Comparison of ENCODE assay signal across 8 cellular contexts in the genomic region with DNA sequence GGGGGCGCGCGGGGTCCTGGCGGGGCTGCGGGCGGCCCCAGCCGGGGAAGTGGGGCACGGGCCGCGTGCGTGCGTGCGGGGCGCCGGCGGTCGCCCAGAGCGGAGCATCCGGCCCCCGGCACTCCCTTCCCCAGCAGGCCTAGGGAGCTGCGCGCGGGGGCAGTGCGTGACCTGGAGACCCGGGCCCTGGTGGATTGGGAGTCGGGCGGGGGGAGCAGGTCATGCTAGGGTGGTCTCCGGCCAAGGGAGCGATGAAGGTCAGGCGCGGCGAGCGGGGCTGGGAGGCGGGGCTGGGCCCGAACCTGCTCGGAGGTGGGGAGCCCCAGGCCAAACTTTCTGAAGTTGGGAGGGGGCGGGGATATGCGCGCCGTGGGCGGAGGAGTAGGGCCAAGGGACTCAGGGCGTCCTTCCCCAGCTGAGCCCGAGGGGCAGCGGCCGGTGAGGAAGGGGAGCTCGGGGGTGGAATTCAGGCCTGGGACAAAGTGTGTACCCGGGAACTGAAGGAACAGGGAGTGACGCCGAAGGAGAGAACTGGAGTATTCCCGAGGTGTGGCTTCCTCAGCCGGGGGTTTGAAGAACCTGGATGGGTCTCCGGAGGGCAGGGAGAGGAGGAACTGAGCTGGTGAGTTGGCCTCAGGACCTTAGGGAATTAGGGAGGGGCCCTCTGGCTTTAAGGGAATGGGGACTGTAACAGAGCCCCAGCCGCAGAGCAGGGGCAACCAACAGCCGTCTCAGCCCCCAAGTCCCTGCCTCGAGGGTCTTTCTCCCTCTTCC. TPM values are rescaled to one million over a fixed set of nuclear protein-coding genes. Genes with fewer than 3 reads are reported as not detected.
DNase-seq lines count a peak whose midpoint lies in the region; ATAC-seq and TF ChIP-seq lines count a peak whose summit lies in the region.

No MANE protein-coding gene starts in this region.

- H3K4me1 ChIP-seq in OCI-LY1 (ENCODE audit: insufficient read depth, low read length, severe bottlenecking) (peaks cover 17% of the 10 kb centered on the region), iPS DF 6.9 (ENCODE audit: control insufficient read depth, insufficient read depth, low read length) (peaks cover 4% of the 10 kb centered on the region), skeletal muscle tissue (ENCODE audit: control insufficient read depth in 3 of 3, insufficient read depth in 3 of 3, low read length in 3 of 3) (peaks cover 18 to 26% (median 20%) of the 10 kb centered on the region in 3 donors)

- H3K27ac ChIP-seq in OCI-LY1 (ENCODE audit: low read depth, low read length, poor library complexity, severe bottlenecking) (no peak overlapping the region), iPS DF 6.9 (ENCODE audit: low read length) (no peak overlapping the region), skeletal muscle tissue (ENCODE audit: low read depth, low read length) (no peak overlapping the region)

- no peak overlapping the region for H2AFZ ChIP-seq in OCI-LY1 (ENCODE audit: low read length)

- H3K4me1 Mint-ChIP-seq in activated naive CD8-positive, alpha-beta T cell treated with anti-CD3 and anti-CD28 coated beads, Interleukin-2, amount 10 ng/mL, durations not matched to agents 7 days and 5 days = peaks cover 25% of the 10 kb centered on the region

- H3K9me3 Mint-ChIP-seq in activated naive CD8-positive, alpha-beta T cell treated with anti-CD3 and anti-CD28 coated beads, Interleukin-2, amount 10 ng/mL, durations not matched to agents 7 days and 5 days = no peaks in the 10 kb centered on the region

- POLR2A ChIA-PET in activated naive CD8-positive, alpha-beta T cell treated with anti-CD3 and anti-CD28 coated beads, Interleukin-2, amount 10 ng/mL, durations not matched to agents 7 days and 5 days (lab: Charles Lee) = interaction anchor here (0.6 to 3.1 kb wide), 8 partner anchors 12 to 314 kb away, joined by 3 to 24 read pairs (median 4); a partner anchor contains a TSS

- peak overlapping the region; percentile 89 for H3K4me3 Mint-ChIP-seq in activated naive CD8-positive, alpha-beta T cell treated with anti-CD3 and anti-CD28 coated beads, Interleukin-2, amount 10 ng/mL, durations not matched to agents 7 days and 5 days

- WGBS in iPS DF 6.9 (ENCODE audit: insufficient coverage, insufficient read length) = no CpG with 5 or more reads among the region's 55 CpGs

- H3K4me2 ChIP-seq in OCI-LY1 (ENCODE audit: low read length) = peak overlapping the region; percentile 90

- no peaks in the 10 kb centered on the region; the same call in 1 of the 2 replicates for H3F3A ChIP-seq in OCI-LY1 (ENCODE audit: insufficient read depth, low read length)

- peaks cover 3% of the 10 kb centered on the region for H3K36me3 Mint-ChIP-seq in activated naive CD8-positive, alpha-beta T cell treated with anti-CD3 and anti-CD28 coated beads, Interleukin-2, amount 10 ng/mL, durations not matched to agents 7 days and 5 days

- H3K9me3 ChIP-seq in OCI-LY1 (ENCODE audit: low read length) (no peaks in the 10 kb centered on the region), iPS DF 6.9 (ENCODE audit: control insufficient read depth, insufficient read depth, low read length) (no peaks in the 10 kb centered on the region), skeletal muscle tissue (ENCODE audit: control insufficient read depth in 3 of 3, low read length in 3 of 3) (no peaks in the 10 kb centered on the region)

- H3K9ac ChIP-seq in OCI-LY1 (ENCODE audit: low read length) (peak overlapping the region; percentile 84), skeletal muscle tissue (ENCODE audit: low read depth in 1 of 3, low read length in 3 of 3) (peak overlapping the region; percentile 79 to 89 (median 84))

- TF ChIP-seq CTCF in OCI-LY1 (IDR thresholded peaks at IDR 0.05; ENCODE audit: low read length) = no peak

- DNase-seq in NCI-H2227 (lab: John Stamatoyannopoulos, UW; ENCODE audit: unreplicated experiment) = peak; percentile 68
- no peak for DNase-seq in NCI-H2227 treated with DMSO at 0.1 percent for 48 hours (lab: John Stamatoyannopoulos, UW)
- DNase-seq in activated naive CD8-positive, alpha-beta T cell treated with anti-CD3 and anti-CD28 coated beads, Interleukin-2, amount 10 ng/mL, durations not matched to agents 7 days and 5 days = no peak
- no peak for DNase-seq in iPS DF 6.9 (ENCODE audit: low read depth, low spot score)
- DNase-seq in SK-N-DZ (ENCODE audit: low spot score) = no peak

- no peaks in the 10 kb centered on the region for H3K9me2 ChIP-seq in OCI-LY1 (ENCODE audit: low read depth, low read length)

- H3K27me3 Mint-ChIP-seq in activated naive CD8-positive, alpha-beta T cell treated with anti-CD3 and anti-CD28 coated beads, Interleukin-2, amount 10 ng/mL, durations not matched to agents 7 days and 5 days = no peaks in the 10 kb centered on the region

- H3K27me3 ChIP-seq in OCI-LY1 (ENCODE audit: insufficient read depth, low read length) (no peaks in the 10 kb centered on the region; the same call in 1 of the 2 replicates), iPS DF 6.9 (ENCODE audit: control insufficient read depth, insufficient read depth, low read length) (no peaks in the 10 kb centered on the region), skeletal muscle tissue (ENCODE audit: control insufficient read depth in 3 of 3, insufficient read depth in 3 of 3, low read length in 3 of 3) (peaks cover 0 to 3% (median 0%) of the 10 kb centered on the region in 3 donors)

- peak overlapping the region; percentile 90 for H3K27ac Mint-ChIP-seq in activated naive CD8-positive, alpha-beta T cell treated with anti-CD3 and anti-CD28 coated beads, Interleukin-2, amount 10 ng/mL, durations not matched to agents 7 days and 5 days

- H3K79me2 ChIP-seq in OCI-LY1 (ENCODE audit: insufficient read depth, low read length) = no peaks in the 10 kb centered on the region

- H3K4me3 ChIP-seq in OCI-LY1 (ENCODE audit: low read depth, low read length, poor library complexity, severe bottlenecking) = peak overlapping the region; percentile 82
- H3K4me3 ChIP-seq in iPS DF 6.9 (ENCODE audit: low read length) = peak overlapping the region; percentile 93
- peak overlapping the region; percentile 79 to 84 (median 84) for H3K4me3 ChIP-seq in skeletal muscle tissue (ENCODE audit: low read length in 3 of 3)

- ATAC-seq in HG02610 (IDR thresholded peaks at IDR 0.05; ENCODE audit: unreplicated experiment) = peak; percentile 55
- ATAC-seq in activated naive CD8-positive, alpha-beta T cell treated with anti-CD3 and anti-CD28 coated beads, Interleukin-2, amount 10 ng/mL, durations not matched to agents 7 days and 5 days (ENCODE audit: low read depth) = peak; percentile 71

- H3K36me3 ChIP-seq in OCI-LY1 (ENCODE audit: insufficient read depth, low read length) (no peaks in the 10 kb centered on the region), iPS DF 6.9 (ENCODE audit: control insufficient read depth, insufficient read depth, low read length) (no peaks in the 10 kb centered on the region), skeletal muscle tissue (ENCODE audit: control insufficient read depth in 3 of 3, insufficient read depth in 3 of 3, low read length in 3 of 3) (no peaks in the 10 kb centered on the region)

- no peaks in the 10 kb centered on the region for H4K20me1 ChIP-seq in OCI-LY1 (ENCODE audit: insufficient read depth, low read length)

RNA-seq across cellular contexts. Expression of a gene that starts 0.6 kb away (rescaled TPM):
- 10 to 100 TPM; 29.0 to 31.9 TPM for total RNA-seq in activated naive CD8-positive, alpha-beta T cell treated with anti-CD3 and anti-CD28 coated beads, Interleukin-2, amount 10 ng/mL, durations not matched to agents 7 days and 5 days
- total RNA-seq in skeletal muscle tissue = 24.0 TPM
- 10.6 and 14.3 TPM in 2 replicates for polyA plus RNA-seq in SK-N-DZ (2014; cell fraction: cytosol; rRNA removed)
- 24.7 and 25.6 TPM in 2 replicates for polyA plus RNA-seq in SK-N-DZ (2014; cell fraction: nucleus; rRNA removed)

RNA-seq across cellular contexts. Expression of a gene that starts 26.5 kb away (rescaled TPM):
- 10 to 100 TPM; 49.6 to 51.0 TPM for total RNA-seq in activated naive CD8-positive, alpha-beta T cell treated with anti-CD3 and anti-CD28 coated beads, Interleukin-2, amount 10 ng/mL, durations not matched to agents 7 days and 5 days
- 65.2 TPM for total RNA-seq in skeletal muscle tissue
- polyA plus RNA-seq in SK-N-DZ (2014; cell fraction: cytosol; rRNA removed) = 139 and 153 TPM in 2 replicates
- 96.7 and 99.4 TPM in 2 replicates for polyA plus RNA-seq in SK-N-DZ (2014; cell fraction: nucleus; rRNA removed)

RNA-seq across cellular contexts. Expression of a gene that starts 26.5 kb away (rescaled TPM):
- total RNA-seq in activated naive CD8-positive, alpha-beta T cell treated with anti-CD3 and anti-CD28 coated beads, Interleukin-2, amount 10 ng/mL, durations not matched to agents 7 days and 5 days = 10 to 100 TPM; 27.3 to 28.8 TPM
- total RNA-seq in skeletal muscle tissue = 2.1 TPM
- polyA plus RNA-seq in SK-N-DZ (2014; cell fraction: cytosol; rRNA removed) = 37.1 and 43.4 TPM in 2 replicates
- 209 and 218 TPM in 2 replicates for polyA plus RNA-seq in SK-N-DZ (2014; cell fraction: nucleus; rRNA removed)

RNA-seq across cellular contexts. Expression of a gene that starts 50.8 kb away (rescaled TPM):
- total RNA-seq in activated naive CD8-positive, alpha-beta T cell treated with anti-CD3 and anti-CD28 coated beads, Interleukin-2, amount 10 ng/mL, durations not matched to agents 7 days and 5 days = 10 to 100 TPM; 45.0 to 47.1 TPM
- 43.3 TPM for total RNA-seq in skeletal muscle tissue
- polyA plus RNA-seq in SK-N-DZ (2014; cell fraction: cytosol; rRNA removed) = 113 and 119 TPM in 2 replicates
- polyA plus RNA-seq in SK-N-DZ (2014; cell fraction: nucleus; rRNA removed) = 53.3 and 54.9 TPM in 2 replicates
